Comparison of ENCODE assay signal across 20 cellular contexts in the genomic region with DNA sequence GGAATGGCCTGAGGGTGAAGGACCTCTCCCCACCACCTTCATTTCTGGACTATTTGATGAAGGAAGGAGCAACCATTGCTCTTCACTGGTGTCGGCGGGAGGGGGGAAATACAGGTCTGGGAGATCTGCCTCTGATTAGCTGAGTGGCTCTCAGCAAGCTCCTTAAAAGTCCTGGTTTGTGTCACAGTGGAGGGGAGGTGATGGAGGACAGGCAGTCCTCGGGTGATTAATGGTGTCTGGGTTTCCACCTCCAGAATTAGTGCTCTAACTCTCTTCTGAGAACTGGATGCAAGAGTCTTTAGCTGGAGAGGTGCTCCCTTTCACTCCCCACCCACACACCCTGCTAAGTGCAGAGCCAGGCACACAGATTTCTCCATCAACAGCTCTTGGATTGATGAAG.
DNase-seq lines count a peak whose midpoint lies in the region; ATAC-seq and TF ChIP-seq lines count a peak whose summit lies in the region.
"Had no signal": no experiment of that assay in that cellular context is flagged by ENCODE, and none has a peak within 500 bp of the region (broad histone marks: within the 10 kb centered on the region; RNA-seq: fewer than 3 reads in every experiment).

No MANE protein-coding gene starts in this region.

- H3K4me1 ChIP-seq in right atrium auricular region (peaks cover 0 to 18% of the 10 kb centered on the region in 2 donors), lung (ENCODE audit: control insufficient read depth in 2 of 2, insufficient read depth in 2 of 2, low read length in 2 of 2) (peaks cover 0 to 4% of the 10 kb centered on the region in 2 donors), aorta (ENCODE audit: control insufficient read depth in 1 of 2, insufficient read depth in 2 of 2, low read length in 2 of 2) (peaks cover 2% of the 10 kb centered on the region in 2 donors)

- intact Hi-C loops in Right ventricle myocardium inferior (cut with DNase I) = no loop called here
- intact Hi-C loops in aorta (cut with DNase I) = no loop called here

- H3K9me3 ChIP-seq in right atrium auricular region = no peaks in the 10 kb centered on the region
- H3K9me3 ChIP-seq in lung (ENCODE audit: control insufficient read depth in 2 of 2, insufficient read depth in 1 of 2, low read length in 1 of 2) = no peaks in the 10 kb centered on the region
- H3K9me3 ChIP-seq in aorta (ENCODE audit: control insufficient read depth, low read length) = no peaks in the 10 kb centered on the region

- H3K27ac ChIP-seq in right atrium auricular region = no peak overlapping the region
- peak overlapping the region; percentile 73 for H3K27ac ChIP-seq in brain microvascular endothelial cell
- no peak overlapping the region for H3K27ac ChIP-seq in lung (ENCODE audit: low read depth in 1 of 2, low read length in 1 of 2)
- H3K27ac ChIP-seq in aorta (ENCODE audit: low read depth in 1 of 2, low read length in 2 of 2) = no peak overlapping the region

- H3K4me3 Mint-ChIP-seq in immature natural killer cell = no peak overlapping the region
- H3K4me3 Mint-ChIP-seq: B cell, CD14-positive monocyte had no signal

- H3K36me3 Mint-ChIP-seq in immature natural killer cell = no peaks in the 10 kb centered on the region
- H3K36me3 Mint-ChIP-seq: CD14-positive monocyte had no signal

- H3K27me3 Mint-ChIP-seq in immature natural killer cell (ENCODE audit: low read depth in 3 of 3) = peaks cover 2 to 4% (median 4%) of the 10 kb centered on the region in 3 donors

- no peaks in the 10 kb centered on the region for H3K4me1 Mint-ChIP-seq in immature natural killer cell
- H3K4me1 Mint-ChIP-seq: B cell, CD14-positive monocyte had no signal

- H3K27ac Mint-ChIP-seq in immature natural killer cell = no peak overlapping the region
- H3K27ac Mint-ChIP-seq: B cell had no signal

- H3K4me3 ChIP-seq in right atrium auricular region (no peak overlapping the region), brain microvascular endothelial cell (ENCODE audit: low read depth, low read length) (no peak overlapping the region), lung (no peak overlapping the region), aorta (ENCODE audit: low read length in 2 of 2) (no peak overlapping the region)

- H3K9me3 Mint-ChIP-seq in immature natural killer cell = no peaks in the 10 kb centered on the region

- 58 to 78% methylated on average over 3 of the region's 3 CpGs for WGBS in lung, 2 donors
- 30 to 32% methylated on average over 3 of the region's 3 CpGs for WGBS in aorta, 2 donors

- no peaks in the 10 kb centered on the region for H3K27me3 ChIP-seq in right atrium auricular region
- no peaks in the 10 kb centered on the region for H3K27me3 ChIP-seq in brain microvascular endothelial cell (replicated peaks)
- no peaks in the 10 kb centered on the region for H3K27me3 ChIP-seq in lung (ENCODE audit: control insufficient read depth, insufficient read depth)
- H3K27me3 ChIP-seq in aorta (ENCODE audit: control insufficient read depth in 1 of 2, insufficient read depth in 2 of 2, low read length in 1 of 2) = no peaks in the 10 kb centered on the region

- ATAC-seq in Right ventricle myocardium inferior = no peak
- ATAC-seq in lung (ENCODE audit: insufficient read depth, low FRiP score) = no peak
- ATAC-seq in aorta (ENCODE audit: low FRiP score) = peak; percentile 33
- no peak for ATAC-seq in GM18909 (IDR thresholded peaks at IDR 0.05; ENCODE audit: poor library complexity, unreplicated experiment)
- ATAC-seq in GM21390 (IDR thresholded peaks at IDR 0.05; ENCODE audit: unreplicated experiment) = no peak

- DNase-seq in right atrium auricular region (ENCODE audit: low spot score) (peak; percentile 50), Right ventricle myocardium inferior (ENCODE audit: missing footprints) (no peak), brain microvascular endothelial cell (no peak), lung (ENCODE audit: low spot score) (peak; percentile 22), aorta (no peak), immature natural killer cell (no peak)
- DNase-seq: DMS53, GDM1, Karpas-422, MV-4-11, NCI-H1105 treated with DMSO at 0.1 percent for 48 hours, NCI-H1694, NCI-H2081, NCI-H2171, NCI-H526 treated with DMSO at 0.1 percent for 48 hours, SHP77 treated with DMSO at 0.1 percent for 48 hours had no signal

- TF ChIP-seq CTCF in right atrium auricular region (IDR thresholded peaks at IDR 0.05) (no peak), brain microvascular endothelial cell (IDR thresholded peaks at IDR 0.05; ENCODE audit: low read depth, low read length, missing control alignments) (no peak), lung (IDR thresholded peaks at IDR 0.05; ENCODE audit: control extremely low read depth, extremely low read depth) (no peak)

- in situ Hi-C loops in brain microvascular endothelial cell (cut with HindIII; ENCODE audit: low pct_ligation_motif_present, low sequenced_read_pairs) = no loop called here

- H3K36me3 ChIP-seq in right atrium auricular region (no peaks in the 10 kb centered on the region), brain microvascular endothelial cell (replicated peaks) (no peaks in the 10 kb centered on the region), lung (ENCODE audit: control insufficient read depth in 2 of 2, insufficient read depth in 2 of 2, low read length in 2 of 2) (no peaks in the 10 kb centered on the region), aorta (ENCODE audit: control insufficient read depth in 1 of 2, insufficient read depth in 2 of 2, low read length in 1 of 2) (no peaks in the 10 kb centered on the region)

Comparison
In these comparisons a context has a peak if more than half of its experiments do, and no peak if none do; other contexts are left out.
1. DNase-seq: peak in right atrium auricular region (single experiment) and lung (single experiment); none in Right ventricle myocardium inferior (single experiment), brain microvascular endothelial cell (single experiment), aorta (0 of 2) and immature natural killer cell (0 of 3).